ENCODE assay signal across 31 cellular contexts in the genomic region with DNA sequence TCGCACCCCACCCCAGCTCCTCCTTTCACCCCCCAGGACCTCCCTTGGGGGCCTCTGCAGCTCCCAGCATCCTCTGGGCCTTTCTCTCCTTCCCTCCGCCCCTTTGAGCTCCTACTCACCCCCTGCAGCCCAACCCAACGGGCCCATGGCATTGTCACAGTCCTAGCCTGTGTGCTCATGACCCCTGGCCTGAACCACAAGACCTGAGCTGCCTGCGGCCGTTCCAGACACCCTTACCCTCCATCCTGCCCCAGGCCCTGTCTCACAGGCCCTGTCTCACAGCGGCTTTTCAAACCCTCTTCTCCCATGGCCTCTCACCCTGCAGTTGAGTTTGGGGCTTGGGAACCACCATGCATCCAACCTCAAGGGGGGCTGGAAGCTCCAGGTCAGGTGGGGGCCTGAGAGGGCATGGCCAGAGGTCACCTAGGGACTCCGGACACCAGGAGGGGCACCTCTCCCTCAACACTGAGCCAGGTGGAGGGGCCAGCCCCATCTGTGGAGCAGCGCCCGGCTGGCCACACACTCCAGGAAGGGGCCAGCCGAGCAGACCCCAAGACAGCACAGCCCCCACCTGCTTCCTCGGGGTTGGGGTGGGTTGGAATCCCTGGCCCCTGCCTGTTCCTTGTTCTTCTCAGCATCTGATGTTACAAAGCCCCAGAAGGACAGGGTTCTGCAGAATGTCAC. TPM values are rescaled to one million over a fixed set of nuclear protein-coding genes. Genes with fewer than 3 reads are reported as not detected.
"Had no signal": no experiment of that assay in that cellular context is flagged by ENCODE, and none has a peak within 500 bp of the region (broad histone marks: within the 10 kb centered on the region; RNA-seq: fewer than 3 reads in every experiment).

No MANE protein-coding gene starts in this region.

- DNase-seq: cortex of kidney; effector memory CD8-positive, alpha-beta T cell; erythroblast; esophagus squamous epithelium; head of caudate nucleus; mammary epithelial cell; mesendoderm; midbrain; naive thymus-derived CD4-positive, alpha-beta T cell; nephron progenitor cell; occipital lobe; stimulated activated CD4-positive, alpha-beta T cell treated with anti-CD3 and anti-CD28 coated beads, Interleukin-2, amount 100 ng/mL, for 24 hours; stimulated activated CD4-positive, alpha-beta T cell treated with anti-CD3 and anti-CD28 coated beads, Interleukin-4, amount 100 ng/mL, for 24 hours; stimulated activated naive CD4-positive, alpha-beta T cell treated with Interleukin-2 at 50 U/mL for 16 hours; testis; tibial artery had no signal

- H3K36me3 Mint-ChIP-seq: naive thymus-derived CD4-positive, alpha-beta T cell; stimulated activated effector memory CD8-positive, alpha-beta T cell treated with anti-CD3 and anti-CD28 coated beads, Interleukin-12 subunit alpha, Interleukin-12 subunit beta, amount 100 ng/mL, for 72 hours had no signal

- H3K27ac Mint-ChIP-seq: effector memory CD8-positive, alpha-beta T cell; naive thymus-derived CD4-positive, alpha-beta T cell; nephron progenitor cell; stimulated activated effector memory CD8-positive, alpha-beta T cell treated with anti-CD3 and anti-CD28 coated beads, Interleukin-12 subunit alpha, Interleukin-12 subunit beta, amount 100 ng/mL, for 72 hours had no signal

- H3K27ac ChIP-seq: hepatocyte, ovary, psoas muscle, testis, tibial artery, upper lobe of left lung had no signal

- H3K4me2 ChIP-seq: hepatocyte had no signal

- H2AFZ ChIP-seq: hepatocyte had no signal

- H3K4me1 ChIP-seq: psoas muscle, testis, upper lobe of left lung had no signal

- FAIRE-seq: endometrium, frontal cortex, urothelium cell line had no signal

- H3K4me3 ChIP-seq: esophagus squamous epithelium, hepatocyte, ovary, psoas muscle, testis, tibial artery, upper lobe of left lung had no signal

- H3K27me3 ChIP-seq: esophagus squamous epithelium, hepatocyte, ovary, testis, upper lobe of left lung had no signal

- H3K4me3 Mint-ChIP-seq: effector memory CD8-positive, alpha-beta T cell; naive thymus-derived CD4-positive, alpha-beta T cell; nephron progenitor cell; stimulated activated effector memory CD8-positive, alpha-beta T cell treated with anti-CD3 and anti-CD28 coated beads, Interleukin-12 subunit alpha, Interleukin-12 subunit beta, amount 100 ng/mL, for 72 hours had no signal

- H3K36me3 ChIP-seq: ovary, tibial artery, upper lobe of left lung had no signal

- H3K79me2 ChIP-seq: hepatocyte had no signal

- H3K27me3 Mint-ChIP-seq: effector memory CD8-positive, alpha-beta T cell; naive thymus-derived CD4-positive, alpha-beta T cell had no signal

- H3K9me3 ChIP-seq: esophagus squamous epithelium, ovary, psoas muscle, testis, tibial artery, upper lobe of left lung had no signal

- H3K9me3 Mint-ChIP-seq: effector memory CD8-positive, alpha-beta T cell; nephron progenitor cell; stimulated activated effector memory CD8-positive, alpha-beta T cell treated with anti-CD3 and anti-CD28 coated beads, Interleukin-12 subunit alpha, Interleukin-12 subunit beta, amount 100 ng/mL, for 72 hours had no signal

- ATAC-seq: effector memory CD8-positive, alpha-beta T cell; naive thymus-derived CD4-positive, alpha-beta T cell; psoas muscle; sciatic nerve; stimulated activated effector memory CD8-positive, alpha-beta T cell treated with anti-CD3 and anti-CD28 coated beads, Interleukin-12 subunit alpha, Interleukin-12 subunit beta, amount 100 ng/mL, for 72 hours had no signal

RNA-seq across cellular contexts. Expression of a gene that starts 6.9 kb away (rescaled TPM):
- total RNA-seq: cardiac septum; dermis microvascular lymphatic vessel endothelial cell; frontal cortex; naive thymus-derived CD4-positive, alpha-beta T cell; occipital lobe; psoas muscle; sciatic nerve; skeletal muscle tissue; testis had no signal
- polyA plus RNA-seq: naive thymus-derived CD4-positive, alpha-beta T cell; psoas muscle had no signal

RNA-seq across cellular contexts. Expression of a gene that starts 17.1 kb away (rescaled TPM):
- total RNA-seq: cardiac septum, dermis microvascular lymphatic vessel endothelial cell, esophagus squamous epithelium, frontal cortex, kidney epithelial cell, mammary epithelial cell, psoas muscle had no signal
- polyA plus RNA-seq: mammary epithelial cell; naive thymus-derived CD4-positive, alpha-beta T cell had no signal

RNA-seq across cellular contexts. Expression of a gene that starts 20.4 kb away (rescaled TPM):
- total RNA-seq: cardiac septum; dermis microvascular lymphatic vessel endothelial cell; esophagus squamous epithelium; frontal cortex; lower leg skin; mammary epithelial cell; naive thymus-derived CD4-positive, alpha-beta T cell; occipital lobe; renal cortical epithelial cell; sciatic nerve; skeletal muscle tissue had no signal
- polyA plus RNA-seq: mammary epithelial cell; naive thymus-derived CD4-positive, alpha-beta T cell had no signal
